In the genomic region with DNA sequence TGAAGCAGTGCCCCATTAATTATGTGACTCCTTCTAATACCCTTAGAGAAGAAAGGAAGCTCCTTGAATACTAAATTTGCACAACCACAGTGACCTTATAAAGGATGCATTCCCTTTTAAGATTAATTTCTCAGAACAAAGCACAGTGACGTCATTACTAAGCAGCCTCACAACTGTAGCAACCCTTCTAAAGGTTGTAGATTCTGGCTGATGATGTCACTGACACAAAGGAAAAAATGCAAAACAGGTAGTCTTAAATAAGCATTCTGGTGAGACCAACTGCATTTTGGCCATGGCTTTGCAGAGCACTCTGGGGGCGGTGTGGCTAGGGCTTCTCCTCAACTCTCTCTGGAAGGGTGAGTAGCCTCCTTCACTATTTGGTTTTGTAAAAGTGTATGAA, we compare ENCODE assay signal across 16 cellular contexts. TPM values are rescaled to one million over a fixed set of nuclear protein-coding genes. Genes with fewer than 3 reads are reported as not detected.
DNase-seq lines count a peak whose midpoint lies in the region; ATAC-seq and TF ChIP-seq lines count a peak whose summit lies in the region.
"Had no signal": no experiment of that assay in that cellular context is flagged by ENCODE, and none has a peak within 500 bp of the region (broad histone marks: within the 10 kb centered on the region; RNA-seq: fewer than 3 reads in every experiment).

No MANE protein-coding gene starts in this region.

- in situ Hi-C loops in GM13977 (cut with MboI; ENCODE audit: low pct_unique_long_range_greater_than_20kb, low sequenced_read_pairs, unreplicated experiment), result no loop called here

- H3K36me3 Mint-ChIP-seq in activated naive CD4-positive, alpha-beta T cell treated with anti-CD3 and anti-CD28 coated beads, Interleukin-2, amount 10 ng/mL, durations not matched to agents 7 days and 5 days, result peaks cover 2% of the 10 kb centered on the region
- peaks cover 2% of the 10 kb centered on the region for H3K36me3 Mint-ChIP-seq in T-helper 1 cell treated with Interleukin-12 subunit alpha and Interleukin-12 subunit beta and Interleukin-4 antibody, amounts not matched to agents 30 μg/mL and 1 μg/mL, for 36 hours (ENCODE audit: low read depth)
- no peaks in the 10 kb centered on the region for H3K36me3 Mint-ChIP-seq in activated naive CD8-positive, alpha-beta T cell treated with anti-CD3 and anti-CD28 coated beads, Interleukin-2, amount 50 U/mL, for 24 hours (ENCODE audit: low read depth)

- no peaks in the 10 kb centered on the region for H3K36me3 ChIP-seq in thymus (ENCODE audit: control insufficient read depth, insufficient read depth)
- H3K36me3 ChIP-seq: left lung, SJSA1 had no signal

- peak; percentile 36 for ATAC-seq in activated naive CD8-positive, alpha-beta T cell treated with anti-CD3 and anti-CD28 coated beads, Interleukin-2, amount 50 U/mL, for 24 hours
- no peak for ATAC-seq in HG02884 (IDR thresholded peaks at IDR 0.05; ENCODE audit: unreplicated experiment)

- H3K4me3 ChIP-seq in thymus (ENCODE audit: low read length), result peak overlapping the region; percentile 23
- H3K4me3 ChIP-seq: coronary artery, left lung, SJSA1, testis had no signal

- peak overlapping the region; percentile 67 for H3K4me3 Mint-ChIP-seq in activated naive CD4-positive, alpha-beta T cell treated with anti-CD3 and anti-CD28 coated beads, Interleukin-2, amount 10 ng/mL, durations not matched to agents 7 days and 5 days
- H3K4me3 Mint-ChIP-seq in T-helper 1 cell treated with Interleukin-12 subunit alpha and Interleukin-12 subunit beta and Interleukin-4 antibody, amounts not matched to agents 30 μg/mL and 1 μg/mL, for 36 hours, result peak overlapping the region; percentile 76
- peak overlapping the region; percentile 65 for H3K4me3 Mint-ChIP-seq in activated naive CD8-positive, alpha-beta T cell treated with anti-CD3 and anti-CD28 coated beads, Interleukin-2, amount 50 U/mL, for 24 hours
- H3K4me3 Mint-ChIP-seq: endodermal cell, naive B cell had no signal

- no peak overlapping the region for H3K27ac ChIP-seq in thymus (ENCODE audit: low read depth)
- H3K27ac ChIP-seq: coronary artery, left lung, SJSA1, testis had no signal

- peaks cover 5% of the 10 kb centered on the region for H3K9me3 Mint-ChIP-seq in activated naive CD4-positive, alpha-beta T cell treated with anti-CD3 and anti-CD28 coated beads, Interleukin-2, amount 10 ng/mL, durations not matched to agents 7 days and 5 days
- H3K9me3 Mint-ChIP-seq in T-helper 1 cell treated with Interleukin-12 subunit alpha and Interleukin-12 subunit beta and Interleukin-4 antibody, amounts not matched to agents 30 μg/mL and 1 μg/mL, for 36 hours, result no peaks in the 10 kb centered on the region
- no peaks in the 10 kb centered on the region for H3K9me3 Mint-ChIP-seq in activated naive CD8-positive, alpha-beta T cell treated with anti-CD3 and anti-CD28 coated beads, Interleukin-2, amount 50 U/mL, for 24 hours

- peaks cover 8% of the 10 kb centered on the region for H3K4me1 Mint-ChIP-seq in activated naive CD4-positive, alpha-beta T cell treated with anti-CD3 and anti-CD28 coated beads, Interleukin-2, amount 10 ng/mL, durations not matched to agents 7 days and 5 days
- H3K4me1 Mint-ChIP-seq in T-helper 1 cell treated with Interleukin-12 subunit alpha and Interleukin-12 subunit beta and Interleukin-4 antibody, amounts not matched to agents 30 μg/mL and 1 μg/mL, for 36 hours (ENCODE audit: low read depth), result no peaks in the 10 kb centered on the region
- H3K4me1 Mint-ChIP-seq in activated naive CD8-positive, alpha-beta T cell treated with anti-CD3 and anti-CD28 coated beads, Interleukin-2, amount 50 U/mL, for 24 hours, result peaks cover 4% of the 10 kb centered on the region
- H3K4me1 Mint-ChIP-seq: naive B cell had no signal

- H3K27ac Mint-ChIP-seq in activated naive CD4-positive, alpha-beta T cell treated with anti-CD3 and anti-CD28 coated beads, Interleukin-2, amount 10 ng/mL, durations not matched to agents 7 days and 5 days, result peak overlapping the region; percentile 89
- H3K27ac Mint-ChIP-seq in T-helper 1 cell treated with Interleukin-12 subunit alpha and Interleukin-12 subunit beta and Interleukin-4 antibody, amounts not matched to agents 30 μg/mL and 1 μg/mL, for 36 hours, result peak overlapping the region; percentile 68
- H3K27ac Mint-ChIP-seq in activated naive CD8-positive, alpha-beta T cell treated with anti-CD3 and anti-CD28 coated beads, Interleukin-2, amount 50 U/mL, for 24 hours, result no peak overlapping the region
- H3K27ac Mint-ChIP-seq: endodermal cell, naive B cell had no signal

- TF ChIP-seq CTCF in GM13977 (IDR thresholded peaks at IDR 0.05; ENCODE audit: extremely low read depth, insufficient read depth, missing control alignments), result no peak

- H3K9me3 ChIP-seq in thymus (ENCODE audit: control insufficient read depth), result peaks cover 2% of the 10 kb centered on the region
- H3K9me3 ChIP-seq: left lung, SJSA1, testis had no signal

- peaks cover 16% of the 10 kb centered on the region for H3K27me3 Mint-ChIP-seq in activated naive CD4-positive, alpha-beta T cell treated with anti-CD3 and anti-CD28 coated beads, Interleukin-2, amount 10 ng/mL, durations not matched to agents 7 days and 5 days
- peaks cover 26% of the 10 kb centered on the region for H3K27me3 Mint-ChIP-seq in T-helper 1 cell treated with Interleukin-12 subunit alpha and Interleukin-12 subunit beta and Interleukin-4 antibody, amounts not matched to agents 30 μg/mL and 1 μg/mL, for 36 hours (ENCODE audit: low read depth)
- peaks cover 16% of the 10 kb centered on the region for H3K27me3 Mint-ChIP-seq in activated naive CD8-positive, alpha-beta T cell treated with anti-CD3 and anti-CD28 coated beads, Interleukin-2, amount 50 U/mL, for 24 hours

- DNase-seq in activated naive CD4-positive, alpha-beta T cell treated with anti-CD3 and anti-CD28 coated beads, Interleukin-2, amount 10 ng/mL, durations not matched to agents 7 days and 5 days, result peak; percentile 29
- no peak for DNase-seq in activated naive CD4-positive, alpha-beta T cell treated with Interleukin-2 at 50 U/mL for 16 hours
- no peak for DNase-seq in activated naive CD8-positive, alpha-beta T cell treated with anti-CD3 and anti-CD28 coated beads, Interleukin-2, amount 50 U/mL, for 24 hours
- no peak for DNase-seq in GM13977 (ENCODE audit: low spot score)
- DNase-seq: activated effector memory CD4-positive, alpha-beta T cell treated with Interleukin-2 at 50 U/mL for 16 hours; C1 segment of cervical spinal cord; left lung; naive B cell had no signal

- CTCF ChIA-PET in activated naive CD4-positive, alpha-beta T cell treated with anti-CD3 and anti-CD28 coated beads, Interleukin-2, amount 10 ng/mL, durations not matched to agents 7 days and 5 days (lab: Charles Lee), result interaction anchor here (0.8 to 2.0 kb wide), 10 partner anchors 8 to 942 kb away, joined by 3 to 7 read pairs (median 3); no protein-coding TSS in a partner anchor

- 89% methylated on average over 2 of the region's 2 CpGs for WGBS in thymus

- no peaks in the 10 kb centered on the region for H3K4me1 ChIP-seq in thymus (ENCODE audit: control insufficient read depth, insufficient read depth, low read length)
- H3K4me1 ChIP-seq: left lung, SJSA1, testis had no signal

- no peaks in the 10 kb centered on the region for H3K27me3 ChIP-seq in thymus (ENCODE audit: control insufficient read depth, insufficient read depth)
- H3K27me3 ChIP-seq: testis had no signal

RNA-seq across cellular contexts. Expression of a gene that starts 38.4 kb away (rescaled TPM):
- polyA plus RNA-seq in thymus, result 0.07 TPM
- polyA plus RNA-seq: small intestine had no signal

RNA-seq across cellular contexts. Expression of a gene that starts 58.4 kb away (rescaled TPM):
- polyA plus RNA-seq in thymus, result 0.07 TPM
- polyA plus RNA-seq: small intestine had no signal
